ENCODE assay signal across 29 cellular contexts in the genomic region with DNA sequence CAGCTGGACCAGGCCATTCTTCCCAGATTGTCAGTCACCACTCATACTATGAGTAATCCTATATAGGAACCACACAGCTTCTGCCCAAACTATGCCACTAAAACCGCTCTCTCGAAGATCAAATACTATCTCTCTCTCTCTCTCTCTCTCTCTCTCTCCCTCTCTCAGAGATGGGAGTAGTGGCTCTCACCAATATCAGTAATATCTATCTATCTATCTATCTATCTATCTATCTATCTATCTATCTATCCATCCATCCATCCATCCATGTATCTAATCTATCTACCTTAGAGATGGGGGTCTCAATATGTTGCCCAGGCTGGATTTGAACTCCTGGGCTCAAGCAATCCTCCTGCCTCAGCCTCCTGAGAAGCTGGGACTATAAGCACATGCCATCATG. TPM values are rescaled to one million over a fixed set of nuclear protein-coding genes. Genes with fewer than 3 reads are reported as not detected.
"Had no signal": no experiment of that assay in that cellular context is flagged by ENCODE, and none has a peak within 500 bp of the region (broad histone marks: within the 10 kb centered on the region; RNA-seq: fewer than 3 reads in every experiment).

No MANE protein-coding gene starts in this region.

- H3K4me3 ChIP-seq: neural progenitor cell, ovary, psoas muscle, right lobe of liver, sigmoid colon, stomach, thoracic aorta, thyroid gland, tibial nerve, upper lobe of left lung, vagina had no signal

- ATAC-seq: natural killer cell; psoas muscle; right cardiac atrium; right lobe of liver; stimulated activated effector memory CD8-positive, alpha-beta T cell treated with anti-CD3 and anti-CD28 coated beads, Interleukin-12 subunit alpha, Interleukin-12 subunit beta, amount 100 ng/mL, for 72 hours; stimulated activated naive B cell treated with anti-CD40 and anti-IgM and Interleukin-4, amounts not matched to agents 10 μg/mL and 1 μg/mL and 100 μg/mL, for 72 hours had no signal

- H3K9me3 Mint-ChIP-seq: natural killer cell; nephron; neural progenitor cell; stimulated activated effector memory CD8-positive, alpha-beta T cell treated with anti-CD3 and anti-CD28 coated beads, Interleukin-12 subunit alpha, Interleukin-12 subunit beta, amount 100 ng/mL, for 72 hours; stimulated activated naive B cell treated with anti-CD40 and anti-IgM and Interleukin-4, amounts not matched to agents 10 μg/mL and 1 μg/mL and 100 μg/mL, for 72 hours; stimulated activated naive CD8-positive, alpha-beta T cell treated with anti-CD3 and anti-CD28 coated beads, Interleukin-15, Interleukin-2, amounts not matched to agents 100 ng/mL and 50 ng/mL, for 24 hours had no signal

- H3K36me3 ChIP-seq: neural progenitor cell, ovary, right lobe of liver, sigmoid colon, stomach, thoracic aorta, thyroid gland, tibial nerve, upper lobe of left lung, vagina had no signal

- H2AFZ ChIP-seq: neural progenitor cell, parathyroid adenoma had no signal

- H3K4me1 ChIP-seq: neural progenitor cell, thyroid gland had no signal

- FAIRE-seq: small intestine, urothelium cell line had no signal

- H3K27me3 Mint-ChIP-seq: stimulated activated naive B cell treated with anti-CD40 and anti-IgM and Interleukin-4, amounts not matched to agents 10 μg/mL and 1 μg/mL and 100 μg/mL, for 72 hours; stimulated activated naive CD8-positive, alpha-beta T cell treated with anti-CD3 and anti-CD28 coated beads, Interleukin-15, Interleukin-2, amounts not matched to agents 100 ng/mL and 50 ng/mL, for 24 hours had no signal

- DNase-seq: natural killer cell; occipital lobe; ovary; posterior cingulate gyrus; psoas muscle; right cardiac atrium; right lobe of liver; sigmoid colon; small intestine; stimulated activated CD4-positive, alpha-beta T cell treated with anti-CD3 and anti-CD28 coated beads, Interleukin-15, amount 100 ng/mL, for 24 hours; stimulated activated CD4-positive, alpha-beta T cell treated with anti-CD3 and anti-CD28 coated beads, Interleukin-2, amount 100 ng/mL, for 24 hours; stimulated activated CD4-positive, alpha-beta T cell treated with anti-CD3 and anti-CD28 coated beads, Interleukin-2, amount 100 ng/mL, for 48 hours; stimulated activated CD4-positive, alpha-beta T cell treated with anti-CD3 and anti-CD28 coated beads, Interleukin-4, amount 100 ng/mL, for 24 hours; stimulated activated naive B cell treated with anti-CD40 and anti-IgM and Interleukin-4, amounts not matched to agents 10 μg/mL and 1 μg/mL and 100 μg/mL, for 72 hours; stimulated activated naive CD4-positive, alpha-beta T cell treated with Interleukin-2 at 50 U/mL for 16 hours; stomach; thyroid gland; trophoblast cell; upper lobe of left lung had no signal

- H3K79me2 ChIP-seq: parathyroid adenoma had no signal

- H3K9me3 ChIP-seq: ovary, psoas muscle, right lobe of liver, sigmoid colon, stomach, thoracic aorta, thyroid gland, tibial nerve, upper lobe of left lung, vagina had no signal

- H3K27ac Mint-ChIP-seq: natural killer cell; nephron; neural progenitor cell; progenitor cell of endocrine pancreas; stimulated activated effector memory CD8-positive, alpha-beta T cell treated with anti-CD3 and anti-CD28 coated beads, Interleukin-12 subunit alpha, Interleukin-12 subunit beta, amount 100 ng/mL, for 72 hours; stimulated activated naive B cell treated with anti-CD40 and anti-IgM and Interleukin-4, amounts not matched to agents 10 μg/mL and 1 μg/mL and 100 μg/mL, for 72 hours; stimulated activated naive CD8-positive, alpha-beta T cell treated with anti-CD3 and anti-CD28 coated beads, Interleukin-15, Interleukin-2, amounts not matched to agents 100 ng/mL and 50 ng/mL, for 24 hours had no signal

- H3K27me3 ChIP-seq: ovary, right lobe of liver, sigmoid colon, stomach, thyroid gland, tibial nerve, upper lobe of left lung, vagina had no signal

- H3K36me3 Mint-ChIP-seq: natural killer cell; neural progenitor cell; stimulated activated effector memory CD8-positive, alpha-beta T cell treated with anti-CD3 and anti-CD28 coated beads, Interleukin-12 subunit alpha, Interleukin-12 subunit beta, amount 100 ng/mL, for 72 hours; stimulated activated naive B cell treated with anti-CD40 and anti-IgM and Interleukin-4, amounts not matched to agents 10 μg/mL and 1 μg/mL and 100 μg/mL, for 72 hours had no signal

- H3K4me3 Mint-ChIP-seq: natural killer cell; nephron; neural progenitor cell; stimulated activated effector memory CD8-positive, alpha-beta T cell treated with anti-CD3 and anti-CD28 coated beads, Interleukin-12 subunit alpha, Interleukin-12 subunit beta, amount 100 ng/mL, for 72 hours; stimulated activated naive B cell treated with anti-CD40 and anti-IgM and Interleukin-4, amounts not matched to agents 10 μg/mL and 1 μg/mL and 100 μg/mL, for 72 hours; stimulated activated naive CD8-positive, alpha-beta T cell treated with anti-CD3 and anti-CD28 coated beads, Interleukin-15, Interleukin-2, amounts not matched to agents 100 ng/mL and 50 ng/mL, for 24 hours had no signal

- H3K9ac ChIP-seq: neural progenitor cell, parathyroid adenoma had no signal

- H3K27ac ChIP-seq: neural progenitor cell, ovary, parathyroid adenoma, psoas muscle, right lobe of liver, sigmoid colon, stomach, thoracic aorta, thyroid gland, tibial nerve, upper lobe of left lung, vagina had no signal

- H3K4me2 ChIP-seq: neural progenitor cell had no signal

RNA-seq across cellular contexts. Expression of a gene that starts 53.0 kb away (rescaled TPM):
- total RNA-seq: progenitor cell of endocrine pancreas had no signal
